Comparison of ENCODE assay signal across 1 cellular context in genomic region chr12:122062832-122063690, GRCh38.
TF ChIP-seq lines count a peak whose summit lies in the region.

No MANE protein-coding gene starts in this region.

TF ChIP-seq in HepG2, 621 proteins besides CTCF, POLR2A, EP300 and RAD21 (continued from another document and continues in another):
- peak; percentile 61; the same call in 1 of the 2 replicates for TF ChIP-seq ZBTB26 (CRISPR knock-in tag; IDR thresholded peaks at IDR 0.05; ENCODE audit: borderline replicate concordance)
- no peak for TF ChIP-seq ZNF770 (CRISPR knock-in tag; IDR thresholded peaks at IDR 0.05)
- no peak for TF ChIP-seq GLI4 (CRISPR knock-in tag; IDR thresholded peaks at IDR 0.05; ENCODE audit: borderline replicate concordance)
- TF ChIP-seq ZMYM2 (CRISPR knock-in tag; IDR thresholded peaks at IDR 0.05): no peak; the same call in 1 of the 2 replicates
- TF ChIP-seq PHF21A (CRISPR knock-in tag; IDR thresholded peaks at IDR 0.05): peak; percentile 76; the same call in 1 of the 2 replicates
- no peak for TF ChIP-seq ZNF563 (CRISPR knock-in tag; IDR thresholded peaks at IDR 0.05)
- no peak for TF ChIP-seq PAF1 (CRISPR knock-in tag; IDR thresholded peaks at IDR 0.05)
- TF ChIP-seq SMARCE1 (IDR thresholded peaks at IDR 0.05; ENCODE audit: borderline replicate concordance): no peak
- no peak for TF ChIP-seq TRIM22 (IDR thresholded peaks at IDR 0.05)
- no peak for TF ChIP-seq CHCHD3 (CRISPR knock-in tag; IDR thresholded peaks at IDR 0.05)
- TF ChIP-seq NFATC3 (CRISPR knock-in tag; IDR thresholded peaks at IDR 0.05): no peak
- TF ChIP-seq ZNF333 (CRISPR knock-in tag; IDR thresholded peaks at IDR 0.05; ENCODE audit: borderline replicate concordance): no peak
- no peak for TF ChIP-seq ZXDC (CRISPR knock-in tag; IDR thresholded peaks at IDR 0.05)
- TF ChIP-seq GMEB2 (CRISPR knock-in tag; IDR thresholded peaks at IDR 0.05; ENCODE audit: low read depth): no peak
- TF ChIP-seq ZNF44 (CRISPR knock-in tag; IDR thresholded peaks at IDR 0.05): no peak
- TF ChIP-seq YEATS4 (CRISPR knock-in tag; IDR thresholded peaks at IDR 0.05; ENCODE audit: borderline replicate concordance): no peak
- peak; percentile 55 for TF ChIP-seq CCAR2 (optimal IDR thresholded peaks at IDR 0.05; ENCODE audit: low read depth, low read length)
- TF ChIP-seq ZSCAN9 (CRISPR knock-in tag; IDR thresholded peaks at IDR 0.05; ENCODE audit: borderline replicate concordance): no peak
- TF ChIP-seq SIX4 (CRISPR knock-in tag; IDR thresholded peaks at IDR 0.05): no peak
- 0 out of 2 replicates have a peak, but pooled peaks have one; percentile 44 for TF ChIP-seq KAT7 (CRISPR knock-in tag; IDR thresholded peaks at IDR 0.05; ENCODE audit: borderline replicate concordance)
- TF ChIP-seq ZNF264 (CRISPR knock-in tag; IDR thresholded peaks at IDR 0.05): no peak
- TF ChIP-seq ZFP90 (CRISPR knock-in tag; IDR thresholded peaks at IDR 0.05; ENCODE audit: borderline replicate concordance): no peak
- no peak for TF ChIP-seq ZNF512B (CRISPR knock-in tag; IDR thresholded peaks at IDR 0.05; ENCODE audit: borderline replicate concordance)
- no peak for TF ChIP-seq FOXP1 (IDR thresholded peaks at IDR 0.05)
- TF ChIP-seq FOXP1 (CRISPR knock-in tag; IDR thresholded peaks at IDR 0.05): 0 out of 2 replicates have a peak, but pooled peaks have one; percentile 15
- no peak for TF ChIP-seq ZNF782 (CRISPR knock-in tag; IDR thresholded peaks at IDR 0.05; ENCODE audit: borderline replicate concordance)
- 0 out of 2 replicates have a peak, but pooled peaks have one; percentile 22 for TF ChIP-seq ISL2 (CRISPR knock-in tag; IDR thresholded peaks at IDR 0.05)
- no peak for TF ChIP-seq KDM6A (CRISPR knock-in tag; IDR thresholded peaks at IDR 0.05; ENCODE audit: low read depth)
- TF ChIP-seq ZEB1 (IDR thresholded peaks at IDR 0.05; ENCODE audit: insufficient replicate concordance, low read depth): peak; percentile 70
- TF ChIP-seq ZBTB8A (CRISPR knock-in tag; IDR thresholded peaks at IDR 0.05; ENCODE audit: borderline replicate concordance, low read depth): no peak
- no peak for TF ChIP-seq ZNF878 (CRISPR knock-in tag; IDR thresholded peaks at IDR 0.05)
- peak; percentile 53 for TF ChIP-seq MAX (IDR thresholded peaks at IDR 0.05)
- no peak for TF ChIP-seq ADNP (CRISPR knock-in tag; IDR thresholded peaks at IDR 0.05)
- TF ChIP-seq RERE (CRISPR knock-in tag; IDR thresholded peaks at IDR 0.05; ENCODE audit: low read depth): no peak
- TF ChIP-seq GMEB1 (CRISPR knock-in tag; IDR thresholded peaks at IDR 0.05; ENCODE audit: borderline replicate concordance): no peak
- peak; percentile 61; the same call in 1 of the 2 replicates for TF ChIP-seq ZFY (CRISPR knock-in tag; IDR thresholded peaks at IDR 0.05)
- TF ChIP-seq ZNF367 (CRISPR knock-in tag; IDR thresholded peaks at IDR 0.05; ENCODE audit: borderline replicate concordance): no peak
- TF ChIP-seq SNAPC2 (CRISPR knock-in tag; IDR thresholded peaks at IDR 0.05): no peak
- TF ChIP-seq ZNF383 (CRISPR knock-in tag; IDR thresholded peaks at IDR 0.05; ENCODE audit: borderline replicate concordance): no peak
- no peak for TF ChIP-seq BRD4 (CRISPR knock-in tag; IDR thresholded peaks at IDR 0.05)
- TF ChIP-seq FOXA3 (CRISPR knock-in tag; IDR thresholded peaks at IDR 0.05): peak; percentile 48
- no peak for TF ChIP-seq GRHL1 (CRISPR knock-in tag; conservative IDR thresholded peaks at IDR 0.05)
